In the genomic region with DNA sequence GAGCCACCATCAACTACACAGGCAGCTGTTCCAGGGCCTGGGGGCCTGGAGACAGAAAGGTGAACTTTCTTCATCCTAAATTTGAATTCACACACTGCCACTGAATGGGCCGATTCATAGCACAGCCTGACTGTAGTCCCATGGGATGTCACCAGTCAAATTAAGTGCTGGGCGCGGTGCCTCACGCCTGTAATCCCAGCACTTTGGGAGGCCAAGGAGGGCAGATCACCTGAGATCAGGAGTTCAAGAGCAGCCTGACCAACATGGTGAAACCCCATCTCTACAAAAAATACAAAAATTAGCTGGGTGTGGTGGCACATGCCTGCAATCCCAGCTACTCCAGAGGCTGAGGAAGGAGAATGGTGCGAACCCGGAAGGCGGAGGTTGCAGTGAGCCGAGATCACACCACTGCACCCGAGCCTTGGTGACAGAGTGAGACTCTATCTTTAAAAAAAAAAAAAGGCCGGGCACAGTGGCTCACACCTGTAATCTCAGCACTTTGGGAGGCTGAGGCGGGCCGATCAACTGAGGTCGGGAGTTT, we compare ENCODE assay signal across 8 cellular contexts. TPM values are rescaled to one million over a fixed set of nuclear protein-coding genes. Genes with fewer than 3 reads are reported as not detected.
DNase-seq lines count a peak whose midpoint lies in the region; ATAC-seq and TF ChIP-seq lines count a peak whose summit lies in the region.
"Not testable (repeated sequence)": the region's sequence is repeated elsewhere in the genome, so short reads cannot be mapped to it uniquely, and the experiment has no call there.
"Had no signal": no experiment of that assay in that cellular context is flagged by ENCODE, and none has a peak within 500 bp of the region (broad histone marks: within the 10 kb centered on the region; RNA-seq: fewer than 3 reads in every experiment).

No MANE protein-coding gene starts in this region.

- POLR2A ChIA-PET in IMR-90 (lab: Charles Lee; ENCODE audit: unreplicated experiment): not testable (repeated sequence)
- POLR2A ChIA-PET in OCI-LY7 (lab: Charles Lee): interaction anchor here (0.7 kb wide), 1 partner anchor 31 kb away, joined by 5 read pairs; no protein-coding TSS in a partner anchor

- not testable (repeated sequence) for H3K27me3 Mint-ChIP-seq in activated naive CD8-positive, alpha-beta T cell; type B pancreatic cell

- H4K8ac ChIP-seq in IMR-90 (ENCODE audit: low read depth in 2 of 2, low read length in 2 of 2): not testable (repeated sequence)

- H3K9me3 ChIP-seq in IMR-90 (ENCODE audit: control insufficient read depth, insufficient read depth, low read length); OCI-LY7 (ENCODE audit: low read length); heart left ventricle; hepatocyte (ENCODE audit: low read depth); mucosa of stomach (ENCODE audit: control insufficient read depth, low read length): not testable (repeated sequence)

- 93% methylated on average over 3 of the region's 13 CpGs; no CpG with 5 or more reads in 1 of the 2 experiments for WGBS in IMR-90 (ENCODE audit: extremely low coverage in 2 of 2, insufficient read length in 1 of 2), 2 experiments
- 85 to 91% (median 90%) methylated on average over 13 of the region's 13 CpGs for whole genome bisulfite sequencing in heart left ventricle, 4 donors
- 85% methylated on average over 13 of the region's 13 CpGs for WGBS in hepatocyte (ENCODE audit: low lambda C conversion rate, missing lambda C conversion rate)

- H3K14ac ChIP-seq in IMR-90 (replicated peaks; ENCODE audit: low read depth, low read length): not testable (repeated sequence)

- not testable (repeated sequence) for H4K91ac ChIP-seq in IMR-90 (ENCODE audit: insufficient read depth, low read depth, low read length)

- not testable (repeated sequence) for H2BK5ac ChIP-seq in IMR-90 (ENCODE audit: low read depth, low read length, poor library complexity, severe bottlenecking)

- not testable (repeated sequence) for BruUV-seq in IMR-90 (replicated peaks; lab: Mats Ljungman, UMichigan); OCI-LY7 (replicated peaks; lab: Mats Ljungman, UMichigan)

- H3K4me3 ChIP-seq in IMR-90 (ENCODE audit: insufficient read depth, low read depth, low read length); OCI-LY7 (ENCODE audit: low read depth, low read length, poor library complexity, severe bottlenecking); heart left ventricle; hepatocyte; mucosa of stomach (ENCODE audit: low read length): not testable (repeated sequence)

- H2AFZ ChIP-seq in IMR-90 (replicated peaks; ENCODE audit: low read length, poor library complexity); OCI-LY7 (ENCODE audit: low read length); hepatocyte: not testable (repeated sequence)

- not testable (repeated sequence) for H3K9me1 ChIP-seq in IMR-90 (ENCODE audit: insufficient read depth, low read length)

- H3K79me2 ChIP-seq in OCI-LY7 (ENCODE audit: insufficient read depth, low read depth, low read length) (peaks cover 18% of the 10 kb centered on the region; the same call in 1 of the 2 replicates), hepatocyte (peaks cover 36% of the 10 kb centered on the region)

- not testable (repeated sequence) for TF ChIP-seq CTCF in IMR-90 (conservative IDR thresholded peaks at IDR 0.05; ENCODE audit: low read depth, low read length); OCI-LY7 (conservative IDR thresholded peaks at IDR 0.05; ENCODE audit: low read length); heart left ventricle (IDR thresholded peaks at IDR 0.05); hepatocyte (IDR thresholded peaks at IDR 0.05; ENCODE audit: poor library complexity); type B pancreatic cell (conservative IDR thresholded peaks at IDR 0.05)

- not testable (repeated sequence) for H2BK15ac ChIP-seq in IMR-90 (ENCODE audit: low read depth, low read length)

- not testable (repeated sequence) for H3K36me3 Mint-ChIP-seq in activated naive CD8-positive, alpha-beta T cell
- H3K36me3 Mint-ChIP-seq in type B pancreatic cell: peaks cover 12% of the 10 kb centered on the region

- H3K4me2 ChIP-seq in IMR-90 (ENCODE audit: low read depth, low read length); hepatocyte: not testable (repeated sequence)
- peak overlapping the region; percentile 30; the same call in 1 of the 2 replicates for H3K4me2 ChIP-seq in OCI-LY7 (ENCODE audit: low read length)

- H3K18ac ChIP-seq in IMR-90 (ENCODE audit: low read depth, low read length): not testable (repeated sequence)

- ATAC-seq in IMR-90 (ENCODE audit: low read depth); heart left ventricle: not testable (repeated sequence)

- H3K4me3 Mint-ChIP-seq in activated naive CD8-positive, alpha-beta T cell; type B pancreatic cell: not testable (repeated sequence)

- TF ChIP-seq POLR2A in IMR-90 (IDR thresholded peaks at IDR 0.05; ENCODE audit: low read depth, low read length); heart left ventricle (IDR thresholded peaks at IDR 0.05): not testable (repeated sequence)

- H3K4me1 ChIP-seq in IMR-90 (ENCODE audit: control insufficient read depth, insufficient read depth, low read length) (peaks cover 15% of the 10 kb centered on the region), OCI-LY7 (ENCODE audit: insufficient read depth, low read length, poor library complexity, severe bottlenecking) (peaks cover 30% of the 10 kb centered on the region), heart left ventricle (peaks cover 0 to 46% (median 23%) of the 10 kb centered on the region in 12 donors), hepatocyte (ENCODE audit: insufficient read depth) (peaks cover 37% of the 10 kb centered on the region), mucosa of stomach (ENCODE audit: control insufficient read depth, insufficient read depth, low read length) (peaks cover 36% of the 10 kb centered on the region)

- dilution Hi-C loops in IMR-90 (cut with HindIII; ENCODE audit: low sequenced_read_pairs, unreplicated experiment): not testable (repeated sequence)

- peaks cover 8 to 11% of the 10 kb centered on the region in 2 experiments for H3K79me1 ChIP-seq in IMR-90 (ENCODE audit: low read depth in 1 of 2, low read length in 2 of 2)

- not testable (repeated sequence) for H3K9me3 Mint-ChIP-seq in activated naive CD8-positive, alpha-beta T cell (ENCODE audit: low read depth); type B pancreatic cell

- TF ChIP-seq RAD21 in IMR-90 (IDR thresholded peaks at IDR 0.05; ENCODE audit: low read length): not testable (repeated sequence)

- H3K56ac ChIP-seq in IMR-90 (ENCODE audit: extremely low read depth, insufficient read depth, low read length): not testable (repeated sequence)

- H3K27ac ChIP-seq in IMR-90 (ENCODE audit: insufficient read depth, low read length); OCI-LY7 (ENCODE audit: low read depth, low read length, poor library complexity, severe bottlenecking): not testable (repeated sequence)
- peak overlapping the region; percentile 57 to 88 (median 80) for H3K27ac ChIP-seq in heart left ventricle
- H3K27ac ChIP-seq in hepatocyte: peak overlapping the region; percentile 99

- DNase-seq in IMR-90; OCI-LY7 (ENCODE audit: low spot score); heart left ventricle; hepatocyte (ENCODE audit: low spot score); type B pancreatic cell (ENCODE audit: extremely low spot score, unreplicated experiment): not testable (repeated sequence)

- H2BK20ac ChIP-seq in IMR-90 (ENCODE audit: low read depth, low read length): not testable (repeated sequence)

- H3K36me3 ChIP-seq in IMR-90 (ENCODE audit: control insufficient read depth, insufficient read depth, low read length); OCI-LY7 (ENCODE audit: insufficient read depth, low read length); heart left ventricle; hepatocyte (replicated peaks; ENCODE audit: insufficient read depth, low read depth); mucosa of stomach (ENCODE audit: control insufficient read depth, insufficient read depth, low read length): not testable (repeated sequence)

- H2AK9ac ChIP-seq in IMR-90 (replicated peaks; ENCODE audit: low read depth, low read length, poor library complexity): peak overlapping the region; percentile 50

- peak overlapping the region; percentile 48 for H3K27ac Mint-ChIP-seq in activated naive CD8-positive, alpha-beta T cell
- peak overlapping the region; percentile 15 for H3K27ac Mint-ChIP-seq in type B pancreatic cell

- H2BK120ac ChIP-seq in IMR-90 (ENCODE audit: low read depth, low read length): not testable (repeated sequence)

- in situ Hi-C loops in IMR-90 (cut with MboI; ENCODE audit: low sequenced_read_pairs): loop anchor here (5.0 kb wide), 1 partner anchor 32 kb away; a partner anchor contains a TSS

- not testable (repeated sequence) for H3K9me2 ChIP-seq in OCI-LY7 (ENCODE audit: insufficient read depth, low read length); hepatocyte (replicated peaks; ENCODE audit: insufficient read depth)

- H3K9ac ChIP-seq in IMR-90 (ENCODE audit: low read depth, low read length): not testable (repeated sequence)
- H3K9ac ChIP-seq in mucosa of stomach (ENCODE audit: low read length): peak overlapping the region; percentile 28

- not testable (repeated sequence) for H4K5ac ChIP-seq in IMR-90 (ENCODE audit: low read depth, low read length)

- not testable (repeated sequence) for H3K27me3 ChIP-seq in IMR-90 (ENCODE audit: control insufficient read depth, insufficient read depth, low read length); heart left ventricle; hepatocyte; mucosa of stomach (ENCODE audit: control insufficient read depth, insufficient read depth, low read length)

- not testable (repeated sequence) for H2AK5ac ChIP-seq in IMR-90 (ENCODE audit: low read depth, low read length)

- not testable (repeated sequence) for H3K23ac ChIP-seq in IMR-90 (ENCODE audit: low read depth, low read length)

- intact Hi-C loops in IMR-90 (cut with micrococcal nuclease); OCI-LY7 (cut with micrococcal nuclease; ENCODE audit: unreplicated experiment): not testable (repeated sequence)
- intact Hi-C loops in heart left ventricle (cut with DNase I): loop anchor here in 4 of 10 donors (5.0 to 10.0 kb wide), 4 partner anchors 32 to 95 kb away; a partner anchor contains a TSS

- not testable (repeated sequence) for H4K20me1 ChIP-seq in IMR-90 (ENCODE audit: insufficient read depth, low read length); OCI-LY7 (ENCODE audit: insufficient read depth, low read length); hepatocyte (ENCODE audit: insufficient read depth, poor library complexity, severe bottlenecking)

- H3K4ac ChIP-seq in IMR-90 (ENCODE audit: low read depth, low read length): not testable (repeated sequence)

- CTCF ChIA-PET in IMR-90 (lab: Yijun Ruan, JAX); OCI-LY7 (lab: Charles Lee; ENCODE audit: unreplicated experiment): not testable (repeated sequence)

- H3K4me1 Mint-ChIP-seq in activated naive CD8-positive, alpha-beta T cell (ENCODE audit: low read depth): peaks cover 27% of the 10 kb centered on the region
- H3K4me1 Mint-ChIP-seq in type B pancreatic cell (ENCODE audit: unreplicated experiment): peaks cover 14% of the 10 kb centered on the region

RNA-seq across cellular contexts. Expression of a gene that starts 5.4 kb away (rescaled TPM):
- total RNA-seq in IMR-90 (2012; rRNA removed): 1.9 and 2.0 TPM in 2 replicates
- 2.6 and 2.9 TPM in 2 replicates for polyA plus RNA-seq in IMR-90 (2012; rRNA removed)
- polyA plus RNA-seq in IMR-90 (2012; cell fraction: cytosol; rRNA removed): 1.9 and 2.6 TPM in 2 replicates
- polyA plus RNA-seq in IMR-90 (2012; cell fraction: nucleus; rRNA removed; ENCODE audit: low replicate concordance): 2.8 and 2.9 TPM in 2 replicates
- 15.7 and 22.2 TPM in 2 replicates for total RNA-seq in OCI-LY7 (2014; rRNA removed; shearing (Covaris generic))
- 17.2 and 20.8 TPM in 2 replicates for total RNA-seq in OCI-LY7 (2022)
- 10 to 100 TPM in 5 of 9 donors, 1 to 10 TPM in 4; 8.6 to 15.2 (median 10.5) TPM for total RNA-seq in heart left ventricle
- 1 to 10 TPM; 8.9 to 9.5 TPM for polyA plus RNA-seq in heart left ventricle
- 11.1 and 13.4 TPM in 2 replicates for total RNA-seq in hepatocyte
- polyA plus RNA-seq in hepatocyte: 9.9 and 10.5 TPM in 2 replicates
- 9.3 and 11.4 TPM in 2 replicates for total RNA-seq in type B pancreatic cell (ENCODE audit: low replicate concordance)

RNA-seq across cellular contexts. Expression of a gene that starts 13.7 kb away (rescaled TPM):
- total RNA-seq in IMR-90 (2012; rRNA removed) (9.2 and 9.3 TPM in 2 replicates), OCI-LY7 (2022) (38.3 and 42.9 TPM in 2 replicates), heart left ventricle (10 to 100 TPM; 38.9 to 67.0 (median 47.8) TPM), hepatocyte (37.6 and 44.1 TPM in 2 replicates), type B pancreatic cell (ENCODE audit: low replicate concordance) (58.7 and 59.6 TPM in 2 replicates)
- polyA plus RNA-seq in IMR-90 (2012; rRNA removed) (20.3 and 22.1 TPM in 2 replicates), heart left ventricle (10 to 100 TPM; 60.9 to 88.2 TPM), hepatocyte (19.9 and 25.2 TPM in 2 replicates)
- polyA plus RNA-seq in IMR-90 (2012; cell fraction: cytosol; rRNA removed): 14.3 and 22.6 TPM in 2 replicates
- polyA plus RNA-seq in IMR-90 (2012; cell fraction: nucleus; rRNA removed; ENCODE audit: low replicate concordance): 19.9 and 44.1 TPM in 2 replicates
- 43.4 and 63.7 TPM in 2 replicates for total RNA-seq in OCI-LY7 (2014; rRNA removed; shearing (Covaris generic))

RNA-seq across cellular contexts. Expression of a gene that starts 18.1 kb away (rescaled TPM):
- 2.2 and 2.5 TPM in 2 replicates for total RNA-seq in IMR-90 (2012; rRNA removed)
- 4.6 and 5.3 TPM in 2 replicates for polyA plus RNA-seq in IMR-90 (2012; rRNA removed)
- 4.3 and 4.4 TPM in 2 replicates for polyA plus RNA-seq in IMR-90 (2012; cell fraction: cytosol; rRNA removed)
- 13.1 and 17.1 TPM in 2 replicates for polyA plus RNA-seq in IMR-90 (2012; cell fraction: nucleus; rRNA removed; ENCODE audit: low replicate concordance)
- total RNA-seq in OCI-LY7 (2014; rRNA removed; shearing (Covaris generic)): 10.5 and 14.6 TPM in 2 replicates
- 12.8 and 13.8 TPM in 2 replicates for total RNA-seq in OCI-LY7 (2022)
- 10 to 100 TPM in 6 of 9 donors, 1 to 10 TPM in 3; 8.5 to 17.2 (median 12.3) TPM for total RNA-seq in heart left ventricle
- 1 to 10 TPM; 7.4 to 8.7 TPM for polyA plus RNA-seq in heart left ventricle
- 9.8 and 13.8 TPM in 2 replicates for total RNA-seq in hepatocyte
- polyA plus RNA-seq in hepatocyte: 12.1 and 12.5 TPM in 2 replicates
- total RNA-seq in type B pancreatic cell (ENCODE audit: low replicate concordance): 16.8 and 20.2 TPM in 2 replicates

RNA-seq across cellular contexts. Expression of a gene that starts 31.5 kb away (rescaled TPM):
- total RNA-seq in IMR-90 (2012; rRNA removed) (1.7 and 1.8 TPM in 2 replicates), OCI-LY7 (2022) (15.0 and 15.3 TPM in 2 replicates), heart left ventricle (10 to 100 TPM in 8 of 9 donors, 1 to 10 TPM in 1; 10.0 to 14.3 (median 11.6) TPM), hepatocyte (7.1 and 9.8 TPM in 2 replicates), type B pancreatic cell (ENCODE audit: low replicate concordance) (9.8 and 14.3 TPM in 2 replicates)
- polyA plus RNA-seq in IMR-90 (2012; rRNA removed) (3.7 and 5.5 TPM in 2 replicates), heart left ventricle (10 to 100 TPM in 1 of 2 donors, 1 to 10 TPM in 1; 7.6 to 15.7 TPM), hepatocyte (21.0 and 21.3 TPM in 2 replicates)
- polyA plus RNA-seq in IMR-90 (2012; cell fraction: cytosol; rRNA removed): 4.8 and 6.0 TPM in 2 replicates
- 15.2 and 17.9 TPM in 2 replicates for polyA plus RNA-seq in IMR-90 (2012; cell fraction: nucleus; rRNA removed; ENCODE audit: low replicate concordance)
- total RNA-seq in OCI-LY7 (2014; rRNA removed; shearing (Covaris generic)): 17.5 and 19.8 TPM in 2 replicates

RNA-seq across cellular contexts. Expression of a gene that starts 45.4 kb away (rescaled TPM):
- 2.8 and 2.9 TPM in 2 replicates for total RNA-seq in IMR-90 (2012; rRNA removed)
- polyA plus RNA-seq in IMR-90 (2012; rRNA removed): 4.0 and 4.2 TPM in 2 replicates
- 1.2 and 2.4 TPM in 2 replicates for polyA plus RNA-seq in IMR-90 (2012; cell fraction: cytosol; rRNA removed)
- 10.3 and 15.8 TPM in 2 replicates for polyA plus RNA-seq in IMR-90 (2012; cell fraction: nucleus; rRNA removed; ENCODE audit: low replicate concordance)
- total RNA-seq in OCI-LY7 (2014; rRNA removed; shearing (Covaris generic)): 6.8 and 9.3 TPM in 2 replicates
- total RNA-seq in OCI-LY7 (2022): 4.1 and 4.6 TPM in 2 replicates
- 10 to 100 TPM in 1 of 9 donors, 1 to 10 TPM in 8; 2.9 to 10.9 (median 4.8) TPM for total RNA-seq in heart left ventricle
- polyA plus RNA-seq in heart left ventricle: 1 to 10 TPM; 3.0 to 4.5 TPM
- 10.8 and 11.7 TPM in 2 replicates for total RNA-seq in hepatocyte
- polyA plus RNA-seq in hepatocyte: 7.3 and 10.0 TPM in 2 replicates
- total RNA-seq in type B pancreatic cell (ENCODE audit: low replicate concordance): 22.4 and 29.1 TPM in 2 replicates
- total RNA-seq: A172 had no signal
